9 cellular contexts compared by ENCODE assay signal in genomic region chr6:149925974-149926777, GRCh38. TPM values are rescaled to one million over a fixed set of nuclear protein-coding genes. Genes with fewer than 3 reads are reported as not detected.
DNase-seq lines count a peak whose midpoint lies in the region; ATAC-seq, FAIRE-seq and TF ChIP-seq lines count a peak whose summit lies in the region.
"Had no signal": no experiment of that assay in that cellular context is flagged by ENCODE, and none has a peak within 500 bp of the region (broad histone marks: within the 10 kb centered on the region; RNA-seq: fewer than 3 reads in every experiment).

No MANE protein-coding gene starts in this region.

- no peaks in the 10 kb centered on the region for H3K79me1 ChIP-seq in H1 (ENCODE audit: low read depth, low read length)

- no peak overlapping the region for H3K27ac Mint-ChIP-seq in Calu3 (ENCODE audit: unreplicated experiment)
- no peak overlapping the region for H3K27ac Mint-ChIP-seq in activated CD8-positive, alpha-beta T cell treated with anti-CD3 and anti-CD28 coated beads, Interleukin-2, amount 10 ng/mL, durations not matched to agents 7 days and 5 days

- H2BK120ac ChIP-seq in H1 (replicated peaks; ENCODE audit: low read depth, low read length): no peak overlapping the region

- H4K20me1 ChIP-seq in H1 (replicated peaks in 1 of 2; ENCODE audit: control insufficient read depth in 1 of 2, insufficient read depth in 2 of 2, low read length in 2 of 2): peaks cover 3 to 4% of the 10 kb centered on the region in 2 experiments

- peak overlapping the region; percentile 13 to 64 (median 56); a peak in 7 of 8 replicates for H3K4me3 ChIP-seq in H1 (ENCODE audit: extremely low read depth in 1 of 4, insufficient read depth in 2 of 4, low read depth in 3 of 4, low read length in 4 of 4)

- TF ChIP-seq CTCF in Calu3 (IDR thresholded peaks at IDR 0.05; ENCODE audit: unreplicated experiment): peak; percentile 66
- TF ChIP-seq CTCF in H1 (IDR thresholded peaks at IDR 0.05; ENCODE audit: control extremely low read depth in 1 of 3, insufficient read depth in 1 of 3, low read depth in 1 of 3, low read length in 3 of 3): peak; percentile 86 to 92 (median 91)

- H3K9me3 ChIP-seq in H1 (ENCODE audit: insufficient read depth in 2 of 2, low read depth in 1 of 2, low read length in 1 of 2): no peaks in the 10 kb centered on the region; a peak in 1 of 4 replicates

- H3K23ac ChIP-seq in H1 (ENCODE audit: insufficient read length): no peak overlapping the region

- ATAC-seq in HG03045 (IDR thresholded peaks at IDR 0.05; ENCODE audit: unreplicated experiment) (peak; percentile 57), HG03097 (IDR thresholded peaks at IDR 0.05; ENCODE audit: low FRiP score, unreplicated experiment) (no peak)
- ATAC-seq in activated CD8-positive, alpha-beta T cell treated with anti-CD3 and anti-CD28 coated beads, Interleukin-2, amount 10 ng/mL, durations not matched to agents 7 days and 5 days: peak; percentile 75

- DNase-seq in Calu3: peak; percentile 91
- peak; percentile 44 for DNase-seq in NCI-H748 treated with DMSO at 0.1 percent for 48 hours (lab: John Stamatoyannopoulos, UW)
- peak; percentile 82 for DNase-seq in activated CD8-positive, alpha-beta T cell treated with anti-CD3 and anti-CD28 coated beads, Interleukin-2, amount 10 ng/mL, durations not matched to agents 7 days and 5 days
- DNase-seq in H1 (ENCODE audit: low read depth in 1 of 2, low spot score in 2 of 2): peak in 1 of 2 experiments; percentile 96
- DNase-seq in mesenteric fat pad (ENCODE audit: low spot score): peak; percentile 93
- DNase-seq in stimulated activated CD8-positive, alpha-beta memory T cell treated with anti-CD3 and anti-CD28 coated beads, Interleukin-12 subunit alpha, Interleukin-12 subunit beta, amount 100 ng/mL, for 24 hours (ENCODE audit: extremely low read depth): peak; percentile 53

- H2BK5ac ChIP-seq in H1 (ENCODE audit: low read depth, low read length): no peak overlapping the region

- no peak overlapping the region for H3K4ac ChIP-seq in H1 (replicated peaks; ENCODE audit: insufficient read length, low read depth, low read length)

- no peak overlapping the region for H3K56ac ChIP-seq in H1 (replicated peaks; ENCODE audit: insufficient read length, low read depth, low read length)

- no peak overlapping the region; the same call in none of the 2 replicates for H3K18ac ChIP-seq in H1 (ENCODE audit: extremely low read depth, low read length)

- H3K9ac ChIP-seq in H1 (replicated peaks in 1 of 4; ENCODE audit: extremely low read depth in 1 of 4, low read depth in 3 of 4, low read length in 3 of 4): no peak overlapping the region

- H3K4me1 ChIP-seq in H1 (replicated peaks in 1 of 4; ENCODE audit: control insufficient read depth in 3 of 4, insufficient read depth in 4 of 4, low read length in 3 of 4): peaks cover 0 to 5% (median 0%) of the 10 kb centered on the region in 4 experiments; a peak in 2 of 7 replicates

- H3K36me3 Mint-ChIP-seq in Calu3 (ENCODE audit: insufficient read depth, unreplicated experiment): peaks cover 11% of the 10 kb centered on the region
- H3K36me3 Mint-ChIP-seq in activated CD8-positive, alpha-beta T cell treated with anti-CD3 and anti-CD28 coated beads, Interleukin-2, amount 10 ng/mL, durations not matched to agents 7 days and 5 days (ENCODE audit: low read depth): no peaks in the 10 kb centered on the region

- 10% methylated on average over 23 of the region's 31 CpGs; no CpG with 5 or more reads in 1 of the 2 experiments for WGBS in H1 (ENCODE audit: extremely low coverage in 1 of 2, insufficient coverage in 1 of 2, insufficient read length in 1 of 2, insufficient replicate concordance in 2 of 2, low coverage in 1 of 2, low lambda C conversion rate in 2 of 2, missing lambda C conversion rate in 1 of 2), 2 experiments

- CTCF ChIA-PET in Calu3 (lab: Charles Lee): interaction anchor here (0.7 kb wide), 1 partner anchor 63 kb away, joined by 3 read pairs; no protein-coding TSS in a partner anchor
- CTCF ChIA-PET in activated CD8-positive, alpha-beta T cell treated with anti-CD3 and anti-CD28 coated beads, Interleukin-2, amount 10 ng/mL, durations not matched to agents 7 days and 5 days (lab: Charles Lee): interaction anchor here (1.0 to 2.8 kb wide), 3 partner anchors 86 to 94 kb away, joined by 3 to 12 read pairs (median 3); no protein-coding TSS in a partner anchor
- CTCF ChIA-PET in H1 (lab: Charles Lee; ENCODE audit: partially characterized antibody): interaction anchor here (0.7 to 2.5 kb wide), 10 partner anchors 9 to 104 kb away, joined by 3 to 27 read pairs (median 4); no protein-coding TSS in a partner anchor

- H3K4me2 ChIP-seq in H1 (ENCODE audit: insufficient read depth in 1 of 2, low read depth in 2 of 2, low read length in 2 of 2): peak overlapping the region; percentile 6 to 82

- H2BK15ac ChIP-seq in H1 (ENCODE audit: low read length): no peak overlapping the region

- intact Hi-C loops in Calu3 (cut with micrococcal nuclease; ENCODE audit: unreplicated experiment): loop anchor here (1.0 to 10.0 kb wide), 4 partner anchors 61 to 381 kb away; partner anchors contain the start of genes LRP11 and PPIL4

- H4K8ac ChIP-seq in H1 (ENCODE audit: extremely low read depth, insufficient read depth, low read length): peak overlapping the region; percentile 35; the same call in 1 of the 2 replicates

- peaks cover 35% of the 10 kb centered on the region for H3K27me3 Mint-ChIP-seq in Calu3 (ENCODE audit: unreplicated experiment)
- peaks cover 85% of the 10 kb centered on the region for H3K27me3 Mint-ChIP-seq in activated CD8-positive, alpha-beta T cell treated with anti-CD3 and anti-CD28 coated beads, Interleukin-2, amount 10 ng/mL, durations not matched to agents 7 days and 5 days (ENCODE audit: low read depth)

- H2BK20ac ChIP-seq in H1 (ENCODE audit: low read length): no peak overlapping the region

- H3K27me3 ChIP-seq in H1 (replicated peaks in 1 of 4; ENCODE audit: control insufficient read depth in 3 of 4, extremely low read depth in 1 of 4, insufficient read depth in 3 of 4, low read length in 3 of 4): peaks cover 37 to 53% (median 50%) of the 10 kb centered on the region in 4 experiments

- no peaks in the 10 kb centered on the region for H3K79me2 ChIP-seq in H1 (ENCODE audit: control insufficient read depth in 1 of 2, insufficient read depth in 2 of 2, low read length in 2 of 2)

- H3K14ac ChIP-seq in H1 (ENCODE audit: insufficient read length): no peak overlapping the region

- POLR2A ChIA-PET in activated CD8-positive, alpha-beta T cell treated with anti-CD3 and anti-CD28 coated beads, Interleukin-2, amount 10 ng/mL, durations not matched to agents 7 days and 5 days (lab: Charles Lee): no interaction called here
- POLR2A ChIA-PET in H1 (lab: Charles Lee; ENCODE audit: partially characterized antibody): no interaction called here

- H2AK5ac ChIP-seq in H1 (ENCODE audit: low read depth, low read length): no peak overlapping the region

- BruUV-seq in Calu3 (replicated peaks; lab: Mats Ljungman, UMichigan): no TSS peak

- H3K4me1 Mint-ChIP-seq in Calu3 (ENCODE audit: low read depth, unreplicated experiment): peaks cover 7% of the 10 kb centered on the region
- H3K4me1 Mint-ChIP-seq in activated CD8-positive, alpha-beta T cell treated with anti-CD3 and anti-CD28 coated beads, Interleukin-2, amount 10 ng/mL, durations not matched to agents 7 days and 5 days (ENCODE audit: low read depth): peaks cover 30% of the 10 kb centered on the region

- TF ChIP-seq POLR2A in H1 (IDR thresholded peaks at IDR 0.05; ENCODE audit: control extremely low read depth in 1 of 2, low read depth in 2 of 2, low read length in 2 of 2): no peak

- H3K9me3 Mint-ChIP-seq in Calu3 (ENCODE audit: low read depth, unreplicated experiment): no peaks in the 10 kb centered on the region
- no peaks in the 10 kb centered on the region for H3K9me3 Mint-ChIP-seq in activated CD8-positive, alpha-beta T cell treated with anti-CD3 and anti-CD28 coated beads, Interleukin-2, amount 10 ng/mL, durations not matched to agents 7 days and 5 days (ENCODE audit: insufficient read depth)

- TF ChIP-seq RAD21 in H1 (IDR thresholded peaks at IDR 0.05 in 1 of 2, conservative IDR thresholded peaks at IDR 0.05 in 1 of 2; ENCODE audit: low read depth in 2 of 2, low read length in 2 of 2): peak; percentile 89

- H2BK12ac ChIP-seq in H1 (ENCODE audit: low read depth, low read length): no peak overlapping the region

- no peak for TF ChIP-seq EP300 in H1 (IDR thresholded peaks at IDR 0.05; ENCODE audit: borderline replicate concordance in 1 of 2, low read depth in 2 of 2, low read length in 2 of 2)

- no peak overlapping the region for H4K91ac ChIP-seq in H1 (replicated peaks; ENCODE audit: insufficient read length, low read length)

- H3K4me3 Mint-ChIP-seq in Calu3 (ENCODE audit: low read depth, unreplicated experiment): peak overlapping the region; percentile 67
- H3K4me3 Mint-ChIP-seq in activated CD8-positive, alpha-beta T cell treated with anti-CD3 and anti-CD28 coated beads, Interleukin-2, amount 10 ng/mL, durations not matched to agents 7 days and 5 days: peak overlapping the region; percentile 15

- no peak overlapping the region for H4K5ac ChIP-seq in H1 (ENCODE audit: insufficient read length, low read depth, low read length)

- FAIRE-seq in H1 (lab: Jason Lieb, UNC): peak; percentile 69
- FAIRE-seq: colon had no signal

- H2AFZ ChIP-seq in H1 (ENCODE audit: low read length): peak overlapping the region; percentile 54; the same call in 1 of the 2 replicates

- peaks cover 0 to 3% (median 0%) of the 10 kb centered on the region in 4 experiments; a peak in 1 of 8 replicates for H3K36me3 ChIP-seq in H1 (ENCODE audit: control insufficient read depth in 2 of 4, insufficient read depth in 4 of 4, low read length in 3 of 4)

- H3K23me2 ChIP-seq in H1 (ENCODE audit: low read depth, low read length): peaks cover 12% of the 10 kb centered on the region; the same call in 1 of the 2 replicates

- no peak overlapping the region for H3K27ac ChIP-seq in H1 (ENCODE audit: low read depth, low read length)

RNA-seq across cellular contexts. Expression of gene RAET1G, which starts 3.3 kb away (rescaled TPM):
- total RNA-seq in Calu3 (2022) (0.54 TPM in 1 of 2 replicates, not detected in the other), mesenteric fat pad (0.51 TPM)
- total RNA-seq in activated CD8-positive, alpha-beta T cell treated with anti-CD3 and anti-CD28 coated beads, Interleukin-2, amount 10 ng/mL, durations not matched to agents 7 days and 5 days: not detected
- total RNA-seq in H1 (2021; fragmentation: NEBNext Ultra II Directional; extraction: Animal tissue kit (Norgen Biotek cat#: 25700)): not detected in 2 replicates
- 0.08 and 0.16 TPM in 2 replicates for polyA plus RNA-seq in H1 (2011; rRNA removed)
- polyA plus RNA-seq in H1 (2011; cell fraction: cytosol; rRNA removed): not detected
- polyA plus RNA-seq in H1 (2011; cell fraction: nucleus; rRNA removed): not detected
- 0.23 to 0.31 TPM in 2 of 4 replicates, not detected in the others for polyA plus RNA-seq in H1 (2012, experiment 1 of 2)
- polyA plus RNA-seq in H1 (2012, experiment 2 of 2): not detected
- 0.08 TPM for polyA plus RNA-seq in H1 (2013, experiment 1 of 2)
- polyA plus RNA-seq in H1 (2013, experiment 2 of 2): 0.09 TPM
- polyA minus RNA-seq in H1 (2011; rRNA and poly(A)+ RNA removed): not detected in 2 replicates
- polyA minus RNA-seq in H1 (2011; cell fraction: cytosol; rRNA and poly(A)+ RNA removed): not detected
- polyA minus RNA-seq in H1 (2011; cell fraction: nucleus; rRNA and poly(A)+ RNA removed): not detected

RNA-seq across cellular contexts. Expression of gene ULBP2, which starts 15.6 kb away (rescaled TPM):
- total RNA-seq in Calu3 (2022): 7.1 and 7.6 TPM in 2 replicates
- total RNA-seq in activated CD8-positive, alpha-beta T cell treated with anti-CD3 and anti-CD28 coated beads, Interleukin-2, amount 10 ng/mL, durations not matched to agents 7 days and 5 days: under 1 TPM; 0.40 to 0.60 TPM
- total RNA-seq in H1 (2021; fragmentation: NEBNext Ultra II Directional; extraction: Animal tissue kit (Norgen Biotek cat#: 25700)): not detected in 2 replicates
- polyA plus RNA-seq in H1 (2011; rRNA removed): 0.05 TPM in 1 of 2 replicates, not detected in the other
- polyA plus RNA-seq in H1 (2011; cell fraction: cytosol; rRNA removed): not detected
- polyA plus RNA-seq in H1 (2011; cell fraction: nucleus; rRNA removed): not detected
- polyA plus RNA-seq in H1 (2012, experiment 1 of 2): not detected in 4 replicates
- polyA plus RNA-seq in H1 (2012, experiment 2 of 2): not detected
- polyA plus RNA-seq in H1 (2013, experiment 1 of 2): 0.04 TPM
- 0.04 TPM for polyA plus RNA-seq in H1 (2013, experiment 2 of 2)
- polyA minus RNA-seq in H1 (2011; rRNA and poly(A)+ RNA removed): not detected in 2 replicates
- polyA minus RNA-seq in H1 (2011; cell fraction: cytosol; rRNA and poly(A)+ RNA removed): not detected
- not detected for polyA minus RNA-seq in H1 (2011; cell fraction: nucleus; rRNA and poly(A)+ RNA removed)
- 0.96 TPM for total RNA-seq in mesenteric fat pad

RNA-seq across cellular contexts. Expression of gene RAET1E, which starts 28.3 kb away (rescaled TPM):
- total RNA-seq in Calu3 (2022) (0.22 TPM in 1 of 2 replicates, not detected in the other), mesenteric fat pad (0.29 TPM)
- not detected for total RNA-seq in activated CD8-positive, alpha-beta T cell treated with anti-CD3 and anti-CD28 coated beads, Interleukin-2, amount 10 ng/mL, durations not matched to agents 7 days and 5 days
- not detected in 2 replicates for total RNA-seq in H1 (2021; fragmentation: NEBNext Ultra II Directional; extraction: Animal tissue kit (Norgen Biotek cat#: 25700))
- polyA plus RNA-seq in H1 (2011; rRNA removed): not detected in 2 replicates
- not detected for polyA plus RNA-seq in H1 (2011; cell fraction: cytosol; rRNA removed)
- not detected for polyA plus RNA-seq in H1 (2011; cell fraction: nucleus; rRNA removed)
- polyA plus RNA-seq in H1 (2012, experiment 1 of 2): not detected in 4 replicates
- not detected for polyA plus RNA-seq in H1 (2012, experiment 2 of 2)
- not detected for polyA plus RNA-seq in H1 (2013, experiment 1 of 2)
- not detected for polyA plus RNA-seq in H1 (2013, experiment 2 of 2)
- not detected in 2 replicates for polyA minus RNA-seq in H1 (2011; rRNA and poly(A)+ RNA removed)
- not detected for polyA minus RNA-seq in H1 (2011; cell fraction: cytosol; rRNA and poly(A)+ RNA removed)
- polyA minus RNA-seq in H1 (2011; cell fraction: nucleus; rRNA and poly(A)+ RNA removed): not detected

RNA-seq across cellular contexts. Expression of gene ULBP1, which starts 37.6 kb away (rescaled TPM):
- 2.2 and 2.5 TPM in 2 replicates for total RNA-seq in Calu3 (2022)
- under 1 TPM; 0.65 to 0.71 TPM for total RNA-seq in activated CD8-positive, alpha-beta T cell treated with anti-CD3 and anti-CD28 coated beads, Interleukin-2, amount 10 ng/mL, durations not matched to agents 7 days and 5 days
- 0.42 and 0.60 TPM in 2 replicates for total RNA-seq in H1 (2021; fragmentation: NEBNext Ultra II Directional; extraction: Animal tissue kit (Norgen Biotek cat#: 25700))
- polyA plus RNA-seq in H1 (2011; rRNA removed): 0.32 and 0.42 TPM in 2 replicates
- polyA plus RNA-seq in H1 (2011; cell fraction: cytosol; rRNA removed): 0.52 TPM
- 1.1 TPM for polyA plus RNA-seq in H1 (2011; cell fraction: nucleus; rRNA removed)
- polyA plus RNA-seq in H1 (2012, experiment 1 of 2): 0.43 to 0.70 TPM (median 0.55 TPM) in 4 replicates
- 0.04 TPM for polyA plus RNA-seq in H1 (2012, experiment 2 of 2)
- 1.1 TPM for polyA plus RNA-seq in H1 (2013, experiment 1 of 2)
- polyA plus RNA-seq in H1 (2013, experiment 2 of 2): 0.92 TPM
- 0.24 and 0.60 TPM in 2 replicates for polyA minus RNA-seq in H1 (2011; rRNA and poly(A)+ RNA removed)
- 0.59 TPM for polyA minus RNA-seq in H1 (2011; cell fraction: cytosol; rRNA and poly(A)+ RNA removed)
- polyA minus RNA-seq in H1 (2011; cell fraction: nucleus; rRNA and poly(A)+ RNA removed): 1.2 TPM
- 0.19 TPM for total RNA-seq in mesenteric fat pad
